In genomic region chr11:117926166-117926565, GRCh38 we compare ENCODE assay signal across 2 cellular contexts. TPM values are rescaled to one million over a fixed set of nuclear protein-coding genes. Genes with fewer than 3 reads are reported as not detected.
"Had no signal": no experiment of that assay in that cellular context is flagged by ENCODE, and none has a peak within 500 bp of the region (broad histone marks: within the 10 kb centered on the region; RNA-seq: fewer than 3 reads in every experiment).

No MANE protein-coding gene starts in this region.

RNA-seq across cellular contexts. Expression of gene TMPRSS13, which starts 3.0 kb away (rescaled TPM):
- total RNA-seq: left ventricle myocardium inferior had no signal

RNA-seq across cellular contexts. Expression of gene FXYD6, which starts 49.7 kb away (rescaled TPM):
- polyA plus RNA-seq: keratinocyte had no signal
